In the genomic region with DNA sequence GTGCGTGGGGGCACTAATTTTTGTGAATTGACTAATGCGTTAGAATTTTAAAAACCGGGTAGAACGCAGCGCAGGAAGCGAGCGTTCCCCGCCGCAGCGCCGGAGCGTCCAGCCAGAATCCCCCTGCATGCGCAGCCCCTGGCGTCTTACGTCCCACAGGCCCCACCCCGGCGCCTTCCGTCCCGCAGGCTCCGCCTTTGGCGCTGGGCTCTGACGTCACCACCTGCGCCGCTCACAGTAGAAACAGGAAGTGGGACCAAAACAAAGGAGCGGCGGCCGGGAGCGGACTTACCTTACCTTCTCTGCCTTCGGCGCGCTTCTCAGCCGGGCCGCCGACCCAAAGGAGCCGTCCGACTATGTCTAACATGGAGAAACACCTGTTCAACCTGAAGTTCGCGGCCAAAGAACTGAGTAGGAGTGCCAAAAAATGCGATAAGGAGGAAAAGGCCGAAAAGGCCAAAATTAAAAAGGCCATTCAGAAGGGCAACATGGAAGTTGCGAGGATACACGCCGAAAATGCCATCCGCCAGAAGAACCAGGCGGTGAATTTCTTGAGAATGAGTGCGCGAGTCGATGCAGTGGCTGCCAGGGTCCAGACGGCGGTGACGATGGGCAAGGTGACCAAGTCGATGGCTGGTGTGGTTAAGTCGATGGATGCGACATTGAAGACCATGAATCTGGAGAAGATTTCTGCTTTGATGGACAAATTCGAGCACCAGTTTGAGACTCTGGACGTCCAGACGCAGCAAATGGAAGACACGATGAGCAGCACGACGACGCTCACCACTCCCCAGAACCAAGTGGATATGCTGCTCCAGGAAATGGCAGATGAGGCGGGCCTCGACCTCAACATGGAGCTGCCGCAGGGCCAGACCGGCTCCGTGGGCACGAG, we compare ENCODE assay signal across 8 cellular contexts. TPM values are rescaled to one million over a fixed set of nuclear protein-coding genes. Genes with fewer than 3 reads are reported as not detected.
DNase-seq lines count a peak whose midpoint lies in the region; ATAC-seq and TF ChIP-seq lines count a peak whose summit lies in the region.

A gene with protein sequence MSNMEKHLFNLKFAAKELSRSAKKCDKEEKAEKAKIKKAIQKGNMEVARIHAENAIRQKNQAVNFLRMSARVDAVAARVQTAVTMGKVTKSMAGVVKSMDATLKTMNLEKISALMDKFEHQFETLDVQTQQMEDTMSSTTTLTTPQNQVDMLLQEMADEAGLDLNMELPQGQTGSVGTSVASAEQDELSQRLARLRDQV (plus strand): TSS at position 258 of the 892 bp plus-strand sequence. CDS start 99 bp downstream, at position 357.

- no peak for TF ChIP-seq CTCF in Panc1 (IDR thresholded peaks at IDR 0.05)

- no peaks in the 10 kb centered on the region for H3K9me3 ChIP-seq in Panc1 (ENCODE audit: control insufficient read depth, insufficient read depth, low read depth, low read length)
- no peaks in the 10 kb centered on the region for H3K9me3 ChIP-seq in muscle layer of duodenum (ENCODE audit: control insufficient read depth in 1 of 2, low read length in 2 of 2)

- CTCF ChIA-PET in Panc1 (lab: Charles Lee) = no interaction called here

- intact Hi-C loops in Panc1 (cut with micrococcal nuclease; ENCODE audit: unreplicated experiment) = no loop called here

- peak within 1 kb of the TSS; percentile 80 to 100 for H3K4me3 ChIP-seq in Panc1 (ENCODE audit: low read depth in 2 of 2, low read length in 2 of 2)
- peak within 1 kb of the TSS; percentile 87 to 99 for H3K4me3 ChIP-seq in muscle layer of duodenum (ENCODE audit: low read depth in 1 of 2, low read length in 2 of 2)

- TSS peak; percentile 96 for BruUV-seq in Panc1 (replicated peaks; lab: Mats Ljungman, UMichigan)

- POLR2A ChIA-PET in Panc1 (lab: Charles Lee) = no interaction called here

- H3K4me1 ChIP-seq in Panc1 (ENCODE audit: control insufficient read depth, insufficient read depth, low read length) (peaks cover 12% of the 10 kb centered on the region), muscle layer of duodenum (ENCODE audit: control insufficient read depth in 1 of 2, insufficient read depth in 2 of 2, low read length in 2 of 2) (peaks cover 15 to 26% of the 10 kb centered on the region in 2 donors)

- DNase-seq in DMS153 treated with DMSO at 0.1 percent for 48 hours (lab: John Stamatoyannopoulos, UW; ENCODE audit: unreplicated experiment) (peak; percentile 23), KG1 (lab: John Stamatoyannopoulos, UW) (peak; percentile 93), Panc1 (ENCODE audit: low read depth, low spot score) (no peak)
- DNase-seq in activated T-cell treated with anti-CD3 and anti-CD28 coated beads, Interleukin-2, amount 50 U/mL, for 48 hours = peak; percentile 98
- DNase-seq in stimulated activated CD8-positive, alpha-beta memory T cell treated with anti-CD3 and anti-CD28 coated beads, Interleukin-7, amount 100 ng/mL, for 4 hours (ENCODE audit: low read depth in 2 of 2) = peak; percentile 95

- in situ Hi-C loops in Panc1 (cut with HindIII; ENCODE audit: low pct_unique_long_range_greater_than_20kb, low sequenced_read_pairs) = no loop called here

- H3K27ac ChIP-seq in Panc1 (ENCODE audit: low read length) = peak within 1 kb of the TSS; percentile 87
- peak within 1 kb of the TSS; percentile 99 for H3K27ac ChIP-seq in muscle layer of duodenum (ENCODE audit: low read length)

- H3K36me3 ChIP-seq in Panc1 (ENCODE audit: control insufficient read depth, insufficient read depth, low read length) (peaks cover 3% of the 10 kb centered on the region; the same call in 1 of the 2 replicates), muscle layer of duodenum (ENCODE audit: control insufficient read depth in 1 of 2, insufficient read depth in 2 of 2, low read length in 2 of 2) (peaks cover 0 to 17% of the 10 kb centered on the region in 2 donors)

- H3K27me3 ChIP-seq in Panc1 (ENCODE audit: control insufficient read depth, insufficient read depth, low read length) (no peaks in the 10 kb centered on the region), muscle layer of duodenum (ENCODE audit: low read depth, low read length) (no peaks in the 10 kb centered on the region)

- ATAC-seq in GM21717 (IDR thresholded peaks at IDR 0.05; ENCODE audit: unreplicated experiment) (peak; percentile 90), Panc1 (peak; percentile 98), esophagus mucosa (peak; percentile 97)

RNA-seq across cellular contexts. Expression of the gene that starts here (rescaled TPM):
- total RNA-seq in Panc1 (2021; ENCODE audit: unreplicated experiment) (17.1 TPM), esophagus mucosa (28.7 TPM)
- polyA plus RNA-seq in Panc1 (2012; ENCODE audit: insufficient read length) = 20.1 TPM
